Comparison of ENCODE assay signal across 1 cellular context in genomic region chr1:230542054-230542453, GRCh38.
TF ChIP-seq lines count a peak whose summit lies in the region.

No MANE protein-coding gene starts in this region.

TF ChIP-seq in K562, 482 proteins besides CTCF, POLR2A, EP300 and RAD21 (continued from another document):
- TF ChIP-seq HMBOX1 (IDR thresholded peaks at IDR 0.05): peak; percentile 47; the same call in 1 of the 2 replicates
- TF ChIP-seq CBFA2T3 (IDR thresholded peaks at IDR 0.05): peak; percentile 64
- no peak for TF ChIP-seq ZFX (CRISPR knock-in tag; IDR thresholded peaks at IDR 0.05)
- no peak for TF ChIP-seq JUNB (CRISPR knock-in tag; conservative IDR thresholded peaks at IDR 0.05)
- no peak for TF ChIP-seq MTA2 (IDR thresholded peaks at IDR 0.05; ENCODE audit: low read depth)
- TF ChIP-seq TSC22D4 (tag; IDR thresholded peaks at IDR 0.05): no peak
- no peak for TF ChIP-seq ZBTB26 (CRISPR knock-in tag; IDR thresholded peaks at IDR 0.05)
